In genomic region chrX:132044953-132045352, GRCh38 we compare ENCODE assay signal across 1 cellular context.
TF ChIP-seq lines count a peak whose summit lies in the region.

No MANE protein-coding gene starts in this region.

TF ChIP-seq in K562, 482 proteins besides CTCF, POLR2A, EP300 and RAD21 (continued from another document and continues in another):
- peak in 1 of 2 experiments; percentile 72; a peak in 2 of 4 replicates for TF ChIP-seq ZNF318 (IDR thresholded peaks at IDR 0.05; ENCODE audit: borderline replicate concordance in 1 of 2, low read depth in 1 of 2)
- TF ChIP-seq ZBTB40 (IDR thresholded peaks at IDR 0.05), result no peak
- no peak for TF ChIP-seq ZBTB40 (CRISPR knock-in tag; IDR thresholded peaks at IDR 0.05)
- no peak for TF ChIP-seq ZNF589 (CRISPR knock-in tag; IDR thresholded peaks at IDR 0.05; ENCODE audit: low read depth)
- no peak for TF ChIP-seq THRA (IDR thresholded peaks at IDR 0.05)
- TF ChIP-seq CREBBP (IDR thresholded peaks at IDR 0.05; ENCODE audit: low read depth, low read length), result no peak
- no peak for TF ChIP-seq E2F1 (CRISPR knock-in tag; IDR thresholded peaks at IDR 0.05)
- no peak for TF ChIP-seq POLR3G (IDR thresholded peaks at IDR 0.05; ENCODE audit: extremely low read depth, insufficient read length, insufficient replicate concordance)
- no peak for TF ChIP-seq SETDB1 (IDR thresholded peaks at IDR 0.05; ENCODE audit: low read length)
- no peak for TF ChIP-seq OTX1 (CRISPR knock-in tag; IDR thresholded peaks at IDR 0.05)
- peak; percentile 97 for TF ChIP-seq JUND (IDR thresholded peaks at IDR 0.05; ENCODE audit: borderline replicate concordance, low read depth, low read length)
- peak; percentile 97 for TF ChIP-seq JUND (tag; IDR thresholded peaks at IDR 0.05; ENCODE audit: borderline replicate concordance, low read depth, low read length)
- no peak for TF ChIP-seq WHSC1 (IDR thresholded peaks at IDR 0.05; ENCODE audit: low read length)
- TF ChIP-seq BCL6 (CRISPR knock-in tag; IDR thresholded peaks at IDR 0.05), result no peak
- no peak for TF ChIP-seq NFXL1 (CRISPR knock-in tag; IDR thresholded peaks at IDR 0.05)
- peak; percentile 81 for TF ChIP-seq SMARCA4 (IDR thresholded peaks at IDR 0.05)
- 0 out of 2 replicates have a peak, but pooled peaks have one; percentile 18 for TF ChIP-seq ZFX (CRISPR knock-in tag; IDR thresholded peaks at IDR 0.05)
- TF ChIP-seq MAFK (IDR thresholded peaks at IDR 0.05; ENCODE audit: low read length), result no peak
- peak; percentile 71 for TF ChIP-seq RAD51 (IDR thresholded peaks at IDR 0.05; ENCODE audit: borderline replicate concordance, low read depth)
- peak; percentile 76; the same call in 1 of the 2 replicates for TF ChIP-seq MECOM (CRISPR knock-in tag; IDR thresholded peaks at IDR 0.05)
- TF ChIP-seq CBFA2T2 (conservative IDR thresholded peaks at IDR 0.05), result peak; percentile 30; the same call in 1 of the 2 replicates
- peak; percentile 91 for TF ChIP-seq JUN (IDR thresholded peaks at IDR 0.05; ENCODE audit: borderline replicate concordance, low read depth, low read length)
- no peak for TF ChIP-seq JUN (CRISPR knock-in tag; IDR thresholded peaks at IDR 0.05; ENCODE audit: borderline replicate concordance)
- TF ChIP-seq SOX6 (IDR thresholded peaks at IDR 0.05), result peak; percentile 80
- no peak for TF ChIP-seq ZNF165 (CRISPR knock-in tag; IDR thresholded peaks at IDR 0.05; ENCODE audit: borderline replicate concordance)
- TF ChIP-seq HEY1 (CRISPR knock-in tag; IDR thresholded peaks at IDR 0.05; ENCODE audit: borderline replicate concordance), result no peak
- no peak for TF ChIP-seq HLTF (IDR thresholded peaks at IDR 0.05)
- peak in 1 of 2 experiments; percentile 87; a peak in 2 of 4 replicates for TF ChIP-seq RCOR1 (IDR thresholded peaks at IDR 0.05; ENCODE audit: borderline replicate concordance in 1 of 2, low read depth in 2 of 2, low read length in 2 of 2)
- no peak for TF ChIP-seq BCOR (IDR thresholded peaks at IDR 0.05)
- TF ChIP-seq TBP (optimal IDR thresholded peaks at IDR 0.05; ENCODE audit: low read depth, low read length), result no peak
- TF ChIP-seq HMGXB4 (CRISPR knock-in tag; IDR thresholded peaks at IDR 0.05), result no peak
- no peak for TF ChIP-seq RHOXF2B (CRISPR knock-in tag; conservative IDR thresholded peaks at IDR 0.05)
- TF ChIP-seq FOXJ2 (tag; IDR thresholded peaks at IDR 0.05), result no peak
- no peak for TF ChIP-seq HNRNPL (IDR thresholded peaks at IDR 0.05; ENCODE audit: low read depth, low read length)
- TF ChIP-seq MEIS2 (IDR thresholded peaks at IDR 0.05; ENCODE audit: partially characterized antibody), result peak; percentile 40
- peak in 1 of 2 experiments; percentile 39; a peak in 1 of 3 replicates for TF ChIP-seq CBX3 (IDR thresholded peaks at IDR 0.05; ENCODE audit: borderline replicate concordance in 1 of 2, low read length in 2 of 2)
